In the genomic region with DNA sequence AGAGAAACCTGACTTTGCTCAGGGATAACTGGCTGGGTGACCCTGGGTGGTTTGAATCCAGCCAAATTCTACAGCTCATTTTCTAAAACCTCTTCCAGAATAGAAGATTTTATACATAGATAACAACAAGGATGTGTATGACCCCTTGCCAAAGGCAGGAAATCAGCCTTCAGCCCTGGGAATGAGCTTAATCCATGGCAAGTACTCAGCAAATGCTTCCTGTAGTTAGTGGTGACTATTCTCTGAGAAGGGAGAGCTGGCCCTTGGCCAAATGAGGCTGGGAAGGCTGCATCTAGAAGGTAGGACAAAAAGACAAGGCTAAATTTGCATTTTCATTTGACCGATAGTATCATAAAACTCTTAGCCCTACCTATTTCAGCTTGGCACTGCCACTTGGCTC, we compare ENCODE assay signal across 17 cellular contexts. TPM values are rescaled to one million over a fixed set of nuclear protein-coding genes. Genes with fewer than 3 reads are reported as not detected.
DNase-seq lines count a peak whose midpoint lies in the region; TF ChIP-seq lines count a peak whose summit lies in the region.
"Had no signal": no experiment of that assay in that cellular context is flagged by ENCODE, and none has a peak within 500 bp of the region (broad histone marks: within the 10 kb centered on the region; RNA-seq: fewer than 3 reads in every experiment).

No MANE protein-coding gene starts in this region.

- no peaks in the 10 kb centered on the region for H3K36me3 ChIP-seq in Caco-2 (ENCODE audit: control insufficient read depth, insufficient read depth, low read length)
- H3K36me3 ChIP-seq: BLaER1, cardiac muscle cell, gastroesophageal sphincter, MG63, thoracic aorta had no signal

- H3K27me3 Mint-ChIP-seq in Caco-2 (ENCODE audit: insufficient read depth, unreplicated experiment) = no peaks in the 10 kb centered on the region
- H3K27me3 Mint-ChIP-seq: naive thymus-derived CD4-positive, alpha-beta T cell had no signal

- H3K27ac Mint-ChIP-seq in Caco-2 (ENCODE audit: unreplicated experiment) = no peak overlapping the region
- H3K27ac Mint-ChIP-seq: activated naive CD4-positive, alpha-beta T cell treated with anti-CD3 and anti-CD28 coated beads, Interleukin-2, amount 10 ng/mL, durations not matched to agents 7 days and 5 days; immature natural killer cell; naive thymus-derived CD4-positive, alpha-beta T cell had no signal

- no peaks in the 10 kb centered on the region for H3K9me3 Mint-ChIP-seq in Caco-2 (ENCODE audit: unreplicated experiment)
- H3K9me3 Mint-ChIP-seq: activated naive CD4-positive, alpha-beta T cell treated with anti-CD3 and anti-CD28 coated beads, Interleukin-2, amount 10 ng/mL, durations not matched to agents 7 days and 5 days; immature natural killer cell; naive thymus-derived CD4-positive, alpha-beta T cell had no signal

- H3K27me3 ChIP-seq in Caco-2 (replicated peaks; ENCODE audit: control insufficient read depth, insufficient read depth, low read length) = no peaks in the 10 kb centered on the region
- H3K27me3 ChIP-seq: BLaER1, cardiac muscle cell, gastroesophageal sphincter, MG63 had no signal

- DNase-seq in COR-L47 (lab: John Stamatoyannopoulos, UW) (peak; percentile 44), HCEC 1CT (peak; percentile 36), iris pigment epithelial cell (ENCODE audit: low read depth) (peak; percentile 45), NCI-H2227 (lab: John Stamatoyannopoulos, UW; ENCODE audit: unreplicated experiment) (no peak), Caco-2 (no peak)
- no peak for DNase-seq in NK-92 treated with Interleukin-12 subunit alpha and Interleukin-12 subunit beta, amount 100 ng/mL, for 24 hours (lab: John Stamatoyannopoulos, UW)
- DNase-seq in activated naive CD4-positive, alpha-beta T cell (lab: John Stamatoyannopoulos, UW) = no peak
- DNase-seq: activated naive CD4-positive, alpha-beta T cell treated with anti-CD3 and anti-CD28 coated beads, Interleukin-2, amount 10 ng/mL, durations not matched to agents 7 days and 5 days; immature natural killer cell; MG63; naive thymus-derived CD4-positive, alpha-beta T cell; stimulated activated CD8-positive, alpha-beta memory T cell treated with anti-CD3 and anti-CD28 coated beads, Interleukin-4, amount 100 ng/mL, for 48 hours had no signal

- H3K4me3 Mint-ChIP-seq in Caco-2 (ENCODE audit: unreplicated experiment) = no peak overlapping the region
- H3K4me3 Mint-ChIP-seq: activated naive CD4-positive, alpha-beta T cell treated with anti-CD3 and anti-CD28 coated beads, Interleukin-2, amount 10 ng/mL, durations not matched to agents 7 days and 5 days; immature natural killer cell had no signal

- no peaks in the 10 kb centered on the region for H3K9me3 ChIP-seq in Caco-2
- H3K9me3 ChIP-seq: BLaER1, gastroesophageal sphincter, MG63, thoracic aorta had no signal

- H3K4me1 ChIP-seq in Caco-2 = peaks cover 4% of the 10 kb centered on the region; the same call in 1 of the 2 replicates

- peaks cover 6% of the 10 kb centered on the region for H3K36me3 Mint-ChIP-seq in Caco-2 (ENCODE audit: insufficient read depth, unreplicated experiment)
- H3K36me3 Mint-ChIP-seq: activated naive CD4-positive, alpha-beta T cell treated with anti-CD3 and anti-CD28 coated beads, Interleukin-2, amount 10 ng/mL, durations not matched to agents 7 days and 5 days; naive thymus-derived CD4-positive, alpha-beta T cell had no signal

- no peak for TF ChIP-seq CTCF in VCaP (conservative IDR thresholded peaks at IDR 0.05)
- no peak for TF ChIP-seq CTCF in Caco-2 (IDR thresholded peaks at IDR 0.05; ENCODE audit: insufficient read depth in 1 of 2, low read depth in 1 of 2, low read length in 1 of 2, severe bottlenecking in 1 of 2, unreplicated experiment in 1 of 2)

- BruUV-seq in Caco-2 (replicated peaks; lab: Mats Ljungman, UMichigan) = no TSS peak

- CTCF ChIA-PET in Caco-2 (lab: Charles Lee) = interaction anchor here (0.6 kb wide), 1 partner anchor 188 kb away, joined by 3 read pairs; no protein-coding TSS in a partner anchor

- H3K4me1 Mint-ChIP-seq in Caco-2 (ENCODE audit: low read depth, unreplicated experiment) = peaks cover 6% of the 10 kb centered on the region

- H3K27ac ChIP-seq in VCaP = peak overlapping the region; percentile 31
- H3K27ac ChIP-seq: BLaER1, cardiac muscle cell, gastroesophageal sphincter, thoracic aorta had no signal

- H3K4me3 ChIP-seq in Caco-2 (ENCODE audit: low read depth, low read length) = no peak overlapping the region
- H3K4me3 ChIP-seq: BLaER1, cardiac muscle cell, gastroesophageal sphincter, MG63, thoracic aorta had no signal

- POLR2A ChIA-PET in Caco-2 (lab: Charles Lee) = no interaction called here

- intact Hi-C loops in Caco-2 (cut with micrococcal nuclease; ENCODE audit: unreplicated experiment) = no loop called here

RNA-seq across cellular contexts. Expression of a gene that starts 4.6 kb away (rescaled TPM):
- 118 and 127 TPM in 2 replicates for total RNA-seq in Caco-2 (2022)

RNA-seq across cellular contexts. Expression of a gene that starts 8.1 kb away (rescaled TPM):
- total RNA-seq in Caco-2 (2022) = 22.9 and 23.4 TPM in 2 replicates

Comparison
In these comparisons a context has a peak if more than half of its experiments do, and no peak if none do; other contexts are left out.
1. DNase-seq: peak in COR-L47 (single experiment), HCEC 1CT (single experiment) and iris pigment epithelial cell (single experiment); none in NK-92 treated with Interleukin-12 subunit alpha and Interleukin-12 subunit beta, amount 100 ng/mL, for 24 hours (single experiment), activated naive CD4-positive, alpha-beta T cell (0 of 4), NCI-H2227 (single experiment) and Caco-2 (0 of 2).